Comparison of ENCODE assay signal across 8 cellular contexts in genomic region chr11:7278314-7278917, GRCh38. TPM values are rescaled to one million over a fixed set of nuclear protein-coding genes. Genes with fewer than 3 reads are reported as not detected.
DNase-seq lines count a peak whose midpoint lies in the region; ATAC-seq, FAIRE-seq and TF ChIP-seq lines count a peak whose summit lies in the region.

No MANE protein-coding gene starts in this region.

- H3K4me3 ChIP-seq in AG09309 (ENCODE audit: control insufficient read depth, low read depth, low read length) (no peak overlapping the region), brain microvascular endothelial cell (ENCODE audit: low read depth, low read length) (no peak overlapping the region)
- H3K4me3 ChIP-seq in Jurkat, Clone E6-1 (ENCODE audit: low read length), result no peak overlapping the region

- no peaks in the 10 kb centered on the region for H3K9me3 Mint-ChIP-seq in mesothelial cell of epicardium

- peaks cover 15% of the 10 kb centered on the region for H3K4me1 Mint-ChIP-seq in mesothelial cell of epicardium

- FAIRE-seq in GM18507 (lab: Jason Lieb, UNC), result peak; percentile 65

- H3K4me3 Mint-ChIP-seq in mesothelial cell of epicardium, result no peak overlapping the region

- H3K27ac Mint-ChIP-seq in mesothelial cell of epicardium, result peak overlapping the region; percentile 44

- peak; percentile 2 for DNase-seq in AG09309 (ENCODE audit: low read depth)
- no peak for DNase-seq in GM18507 (ENCODE audit: extremely low spot score, insufficient read length, low read depth)
- peak; percentile 27 for DNase-seq in Jurkat, Clone E6-1 (ENCODE audit: low read depth, low spot score)
- DNase-seq in brain microvascular endothelial cell, result peak; percentile 40
- DNase-seq in mesothelial cell of epicardium (ENCODE audit: low spot score in 2 of 2, unreplicated experiment in 2 of 2), result no peak
- no peak for DNase-seq in cortex of kidney (lab: John Stamatoyannopoulos, UW)

- no peaks in the 10 kb centered on the region for H3K36me3 ChIP-seq in brain microvascular endothelial cell (replicated peaks)

- no peaks in the 10 kb centered on the region for H3K36me3 Mint-ChIP-seq in mesothelial cell of epicardium

- TF ChIP-seq CTCF in AG09309 (IDR thresholded peaks at IDR 0.05; ENCODE audit: control insufficient read depth, insufficient read depth, low read depth, low read length, missing control alignments) (peak; percentile 79), brain microvascular endothelial cell (IDR thresholded peaks at IDR 0.05; ENCODE audit: low read depth, low read length, missing control alignments) (peak; percentile 79), mesothelial cell of epicardium (IDR thresholded peaks at IDR 0.05; ENCODE audit: unreplicated experiment) (peak; percentile 77)

- no peaks in the 10 kb centered on the region for H3K27me3 Mint-ChIP-seq in mesothelial cell of epicardium (ENCODE audit: low read depth)

- ATAC-seq in HG03439 (IDR thresholded peaks at IDR 0.05; ENCODE audit: unreplicated experiment) (no peak), GM18858 (IDR thresholded peaks at IDR 0.05; ENCODE audit: unreplicated experiment) (no peak)

- in situ Hi-C loops in brain microvascular endothelial cell (cut with HindIII; ENCODE audit: low pct_ligation_motif_present, low sequenced_read_pairs), result no loop called here

- no peak overlapping the region for H3K27ac ChIP-seq in brain microvascular endothelial cell

- no peaks in the 10 kb centered on the region for H3K27me3 ChIP-seq in brain microvascular endothelial cell (replicated peaks)

RNA-seq across cellular contexts. Expression of gene SYT9, which starts 26.7 kb away (rescaled TPM):
- polyA plus RNA-seq in Jurkat, Clone E6-1 (2012; ENCODE audit: insufficient read depth, insufficient read length), result not detected
- 3.4 to 3.8 TPM (median 3.7 TPM) in 3 replicates for total RNA-seq in mesothelial cell of epicardium

Comparison
In these comparisons a context has a peak if more than half of its experiments do, and no peak if none do; other contexts are left out.
1. DNase-seq: peak in AG09309 (single experiment), Jurkat, Clone E6-1 (single experiment) and brain microvascular endothelial cell (single experiment); none in GM18507 (single experiment), mesothelial cell of epicardium (0 of 2) and cortex of kidney (single experiment).
2. Peak in every context shown above with its lines, with median percentiles within 50 percentile points of each other: CTCF ChIP-seq.